8 cellular contexts compared by ENCODE assay signal in the genomic region with DNA sequence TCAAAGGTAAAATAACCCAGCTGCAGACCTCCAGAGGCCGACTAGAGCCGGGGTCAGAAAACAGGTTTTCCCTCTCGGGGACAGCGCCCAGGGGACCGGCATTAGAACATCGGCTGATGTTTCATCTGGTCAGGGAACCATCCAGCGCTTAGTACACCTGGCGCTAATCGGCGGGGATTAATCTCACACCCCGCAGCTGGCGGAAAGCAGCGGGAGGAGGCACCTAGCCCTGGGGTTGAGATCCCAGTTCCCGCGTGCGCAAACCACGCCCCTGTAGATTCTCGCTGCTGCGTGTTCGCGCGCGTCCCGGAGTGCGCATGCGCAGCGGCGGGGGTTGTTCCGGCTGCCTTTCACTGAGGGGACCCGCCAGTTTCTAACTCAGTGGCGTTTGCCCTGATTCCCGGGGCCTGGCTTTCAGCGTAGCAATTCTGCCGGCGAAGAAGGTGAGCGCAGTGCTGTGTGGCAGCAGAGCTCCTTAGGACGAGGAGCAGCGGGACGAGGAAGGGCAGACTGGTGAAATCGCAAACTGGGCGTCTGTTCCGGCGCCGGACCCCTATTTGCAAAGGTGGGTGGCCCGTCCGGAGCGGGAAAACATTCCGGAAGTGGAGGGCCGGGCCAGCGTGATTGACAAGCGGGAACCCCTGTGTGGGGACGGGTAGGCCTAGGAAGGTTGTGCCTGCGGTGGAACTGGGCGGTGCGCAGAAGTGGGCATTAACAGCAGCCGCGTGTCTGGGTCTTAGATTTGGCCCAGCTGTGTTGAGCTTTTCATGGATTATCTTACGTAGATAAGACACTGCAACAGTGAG. TPM values are rescaled to one million over a fixed set of nuclear protein-coding genes. Genes with fewer than 3 reads are reported as not detected.
DNase-seq lines count a peak whose midpoint lies in the region; ATAC-seq and TF ChIP-seq lines count a peak whose summit lies in the region.
"Not testable (repeated sequence)": the region's sequence is repeated elsewhere in the genome, so short reads cannot be mapped to it uniquely, and the experiment has no call there.

A gene (plus strand): TSS at position 334 of the 806 bp plus-strand sequence. CDS start 4,534 bp downstream, outside the sequence.

- H3K79me2 ChIP-seq in OCI-LY7 (ENCODE audit: insufficient read depth, low read depth, low read length), result peaks cover 47% of the 10 kb centered on the region

- ATAC-seq in GM21528 (IDR thresholded peaks at IDR 0.05; ENCODE audit: low FRiP score, unreplicated experiment), result peak; percentile 93

- intact Hi-C loops in OCI-LY7 (cut with micrococcal nuclease; ENCODE audit: unreplicated experiment), result loop anchor here (1.0 kb wide), 1 partner anchor 43 kb away; no protein-coding TSS in a partner anchor

- POLR2A ChIA-PET in OCI-LY7 (lab: Charles Lee), result interaction anchor here (0.8 kb wide), 1 partner anchor 52 kb away, joined by 3 read pairs; no protein-coding TSS in a partner anchor

- peak within 1 kb of the TSS; percentile 99 for H3K4me2 ChIP-seq in OCI-LY7 (ENCODE audit: low read length)

- H3K4me1 ChIP-seq in OCI-LY7 (ENCODE audit: insufficient read depth, low read length, poor library complexity, severe bottlenecking), result peaks cover 19% of the 10 kb centered on the region
- not testable (repeated sequence) for H3K4me1 ChIP-seq in mucosa of rectum (ENCODE audit: control insufficient read depth in 2 of 2, insufficient read depth in 2 of 2, low read length in 2 of 2)

- H3K9ac ChIP-seq in mucosa of rectum (ENCODE audit: low read depth in 1 of 2, low read length in 2 of 2), result peak within 1 kb of the TSS; percentile 72 to 76

- CTCF ChIA-PET in OCI-LY7 (lab: Charles Lee; ENCODE audit: unreplicated experiment), result interaction anchor here (0.7 to 1.1 kb wide), 2 partner anchors 87 to 136 kb away, joined by 3 to 4 read pairs; no protein-coding TSS in a partner anchor

- TF ChIP-seq CTCF in OCI-LY7 (conservative IDR thresholded peaks at IDR 0.05; ENCODE audit: low read length), result not testable (repeated sequence)

- H3K36me3 ChIP-seq in OCI-LY7 (ENCODE audit: insufficient read depth, low read length), result peaks cover 12% of the 10 kb centered on the region
- not testable (repeated sequence) for H3K36me3 ChIP-seq in mucosa of rectum (ENCODE audit: control insufficient read depth in 2 of 2, insufficient read depth in 2 of 2, low read length in 2 of 2)

- not testable (repeated sequence) for H4K20me1 ChIP-seq in OCI-LY7 (ENCODE audit: insufficient read depth, low read length)

- peak within 1 kb of the TSS; percentile 82 for H3K4me3 ChIP-seq in OCI-LY7 (ENCODE audit: low read depth, low read length, poor library complexity, severe bottlenecking)
- H3K4me3 ChIP-seq in mucosa of rectum (ENCODE audit: low read length in 2 of 2), result peak within 1 kb of the TSS; percentile 84 to 89

- peak; percentile 95 for DNase-seq in DMS 273 (lab: John Stamatoyannopoulos, UW; ENCODE audit: unreplicated experiment)
- DNase-seq in HuH-7.5 (ENCODE audit: low spot score), result peak; percentile 89
- peak; percentile 94 for DNase-seq in OCI-LY7 (ENCODE audit: low spot score)
- peak; percentile 86 for DNase-seq in activated T-cell treated with anti-CD3 and anti-CD28 coated beads for 1 hour (ENCODE audit: low read depth)
- DNase-seq in epithelial cell of prostate (ENCODE audit: low read depth, low spot score), result peak; percentile 41
- DNase-seq in stimulated activated CD8-positive, alpha-beta memory T cell treated with anti-CD3 and anti-CD28 coated beads, Interleukin-4, amount 100 ng/mL, for 4 hours (ENCODE audit: low read depth in 2 of 2, low spot score in 1 of 2), result peak; percentile 86

- H3K27ac ChIP-seq in OCI-LY7 (ENCODE audit: low read depth, low read length, poor library complexity, severe bottlenecking), result peak within 1 kb of the TSS; percentile 84
- H3K27ac ChIP-seq in epithelial cell of prostate, result peak within 1 kb of the TSS; percentile 78
- H3K27ac ChIP-seq in mucosa of rectum (ENCODE audit: low read depth in 2 of 2, low read length in 2 of 2), result peak within 1 kb of the TSS; percentile 85 to 90

- peak within 1 kb of the TSS; percentile 64; the same call in 1 of the 2 replicates for H2AFZ ChIP-seq in OCI-LY7 (ENCODE audit: low read length)

- not testable (repeated sequence) for H3K9me2 ChIP-seq in OCI-LY7 (ENCODE audit: insufficient read depth, low read length)

- BruUV-seq in OCI-LY7 (replicated peaks; lab: Mats Ljungman, UMichigan), result not testable (repeated sequence)

- not testable (repeated sequence) for H3K9me3 ChIP-seq in OCI-LY7 (ENCODE audit: low read length); mucosa of rectum (ENCODE audit: control insufficient read depth in 2 of 2, low read length in 2 of 2)

- H3K27me3 ChIP-seq in mucosa of rectum (ENCODE audit: control insufficient read depth in 2 of 2, insufficient read depth in 2 of 2, low read length in 2 of 2), result not testable (repeated sequence)

RNA-seq across cellular contexts. Expression of the gene that starts here (rescaled TPM):
- total RNA-seq in OCI-LY7 (2014; rRNA removed; shearing (Covaris generic)), result 170 and 189 TPM in 2 replicates
- total RNA-seq in OCI-LY7 (2022), result 262 and 315 TPM in 2 replicates

Comparison
In these comparisons a context has a peak if more than half of its experiments do, and no peak if none do; other contexts are left out.
1. Peak in every context shown above with its lines: DNase-seq, ATAC-seq, H3K4me3 ChIP-seq and H3K27ac ChIP-seq.
2. DNase-seq: peak in every context shown above with its lines; median percentile 95 in DMS 273; 94 in OCI-LY7; 89 in HuH-7.5; 86 in activated T-cell treated with anti-CD3 and anti-CD28 coated beads for 1 hour; 86 in stimulated activated CD8-positive, alpha-beta memory T cell treated with anti-CD3 and anti-CD28 coated beads, Interleukin-4, amount 100 ng/mL, for 4 hours; 41 in epithelial cell of prostate.